17 cellular contexts compared by ENCODE assay signal in genomic region chr20:59785118-59785959, GRCh38.
DNase-seq lines count a peak whose midpoint lies in the region; ATAC-seq and TF ChIP-seq lines count a peak whose summit lies in the region.
"Had no signal": no experiment of that assay in that cellular context is flagged by ENCODE, and none has a peak within 500 bp of the region (broad histone marks: within the 10 kb centered on the region; RNA-seq: fewer than 3 reads in every experiment).

No MANE protein-coding gene starts in this region.

- no peak for TF ChIP-seq EP300 in suprapubic skin (IDR thresholded peaks at IDR 0.05)

- DNase-seq in H7 (peak; percentile 7), RWPE2 (ENCODE audit: low spot score) (peak; percentile 63), hepatocyte (ENCODE audit: low spot score) (peak; percentile 32), suprapubic skin (ENCODE audit: low spot score in 2 of 2) (peak; percentile 30 to 35), SW480 (ENCODE audit: low spot score) (no peak)
- DNase-seq: ACHN; AML-193; CD4-positive, CD25-positive, alpha-beta regulatory T cell; NCI-H187; NCI-H526 treated with DMSO at 0.1 percent for 48 hours; OCI-M1; RPMI8226; SJCRH30 had no signal

- WGBS in hepatocyte (ENCODE audit: low lambda C conversion rate, missing lambda C conversion rate): 64% methylated on average over 15 of the region's 16 CpGs
- 71% methylated on average over 11 of the region's 16 CpGs for WGBS in suprapubic skin

- no peaks in the 10 kb centered on the region for H3K9me2 ChIP-seq in hepatocyte (replicated peaks; ENCODE audit: insufficient read depth)

- H4K20me1 ChIP-seq in hepatocyte (ENCODE audit: insufficient read depth, poor library complexity, severe bottlenecking): no peaks in the 10 kb centered on the region

- H3K4me2 ChIP-seq in hepatocyte: no peak overlapping the region

- no peak for TF ChIP-seq POLR2A in suprapubic skin (IDR thresholded peaks at IDR 0.05)

- ATAC-seq in RWPE2 (ENCODE audit: low read depth) (no peak), HG03175 (IDR thresholded peaks at IDR 0.05; ENCODE audit: unreplicated experiment) (no peak), HG02884 (IDR thresholded peaks at IDR 0.05; ENCODE audit: unreplicated experiment) (no peak)
- ATAC-seq: K562 had no signal

- H3K27ac ChIP-seq in RWPE2 (ENCODE audit: poor library complexity, severe bottlenecking): no peak overlapping the region
- no peak overlapping the region for H3K27ac ChIP-seq in hepatocyte
- no peak overlapping the region for H3K27ac ChIP-seq in suprapubic skin
- H3K27ac ChIP-seq: SJCRH30 had no signal

- H3K36me3 ChIP-seq in H7 (replicated peaks; ENCODE audit: control insufficient read depth, insufficient read depth, low read length) (no peaks in the 10 kb centered on the region), RWPE2 (ENCODE audit: low read depth) (no peaks in the 10 kb centered on the region), hepatocyte (replicated peaks; ENCODE audit: insufficient read depth, low read depth) (no peaks in the 10 kb centered on the region), suprapubic skin (no peaks in the 10 kb centered on the region)
- H3K36me3 ChIP-seq: SJCRH30 had no signal

- no peak for TF ChIP-seq CTCF in RWPE2 (IDR thresholded peaks at IDR 0.05; ENCODE audit: poor library complexity, severe bottlenecking)
- no peak for TF ChIP-seq CTCF in hepatocyte (IDR thresholded peaks at IDR 0.05; ENCODE audit: poor library complexity)
- no peak for TF ChIP-seq CTCF in suprapubic skin (IDR thresholded peaks at IDR 0.05)

- no peak overlapping the region for H3K4me3 ChIP-seq in H7 (ENCODE audit: insufficient read depth, low read depth, low read length)
- H3K4me3 ChIP-seq in RWPE2 (ENCODE audit: severe bottlenecking): no peak overlapping the region
- no peak overlapping the region for H3K4me3 ChIP-seq in hepatocyte
- no peak overlapping the region for H3K4me3 ChIP-seq in suprapubic skin
- H3K4me3 ChIP-seq: K562, SJCRH30 had no signal

- no peaks in the 10 kb centered on the region for H3K27me3 ChIP-seq in H7 (ENCODE audit: control insufficient read depth, insufficient read depth, low read length)
- H3K27me3 ChIP-seq in RWPE2 (ENCODE audit: insufficient read depth, poor library complexity, severe bottlenecking): no peaks in the 10 kb centered on the region
- peaks cover 8% of the 10 kb centered on the region for H3K27me3 ChIP-seq in hepatocyte
- H3K27me3 ChIP-seq in suprapubic skin: peaks cover 12% of the 10 kb centered on the region

- H3K9me3 ChIP-seq in RWPE2 (ENCODE audit: severe bottlenecking): no peaks in the 10 kb centered on the region
- no peaks in the 10 kb centered on the region for H3K9me3 ChIP-seq in hepatocyte (ENCODE audit: low read depth)
- no peaks in the 10 kb centered on the region for H3K9me3 ChIP-seq in suprapubic skin
- H3K9me3 ChIP-seq: Caco-2, SJCRH30 had no signal

- H3K79me2 ChIP-seq in hepatocyte: no peaks in the 10 kb centered on the region

- H3K4me1 ChIP-seq in RWPE2 (ENCODE audit: insufficient read depth, poor library complexity, severe bottlenecking) (no peaks in the 10 kb centered on the region), hepatocyte (ENCODE audit: insufficient read depth) (peaks cover 3% of the 10 kb centered on the region), suprapubic skin (no peaks in the 10 kb centered on the region)
- H3K4me1 ChIP-seq: SJCRH30 had no signal

- no peak overlapping the region for H2AFZ ChIP-seq in hepatocyte
